ENCODE assay signal across 26 cellular contexts in genomic region chr17:2871205-2871604, GRCh38.
DNase-seq lines count a peak whose midpoint lies in the region; ATAC-seq and TF ChIP-seq lines count a peak whose summit lies in the region.
"Had no signal": no experiment of that assay in that cellular context is flagged by ENCODE, and none has a peak within 500 bp of the region (broad histone marks: within the 10 kb centered on the region; RNA-seq: fewer than 3 reads in every experiment).

No MANE protein-coding gene starts in this region.

- H2AFZ ChIP-seq in H9 (ENCODE audit: low read length) (no peak overlapping the region), neuronal stem cell (ENCODE audit: low read length) (no peak overlapping the region)

- H3K18ac ChIP-seq in H9 (ENCODE audit: insufficient read length, low read depth, low read length) (no peak overlapping the region), neuronal stem cell (ENCODE audit: low read length) (peak overlapping the region; percentile 81)

- WGBS in H9 (ENCODE audit: extremely low coverage, insufficient read length, low lambda C conversion rate), result no CpG with 5 or more reads among the region's 7 CpGs
- no CpG with 5 or more reads among the region's 7 CpGs for WGBS in iPS DF 6.9 (ENCODE audit: insufficient coverage, insufficient read length)
- no CpG with 5 or more reads among the region's 7 CpGs for WGBS in neuronal stem cell (ENCODE audit: extremely low coverage in 2 of 2, insufficient read length in 2 of 2, insufficient replicate concordance in 1 of 2), 2 donors

- H3K4ac ChIP-seq in H9 (ENCODE audit: low read depth, low read length) (no peak overlapping the region), neuronal stem cell (ENCODE audit: low read length) (no peak overlapping the region)

- H3K27me3 ChIP-seq in H9 (ENCODE audit: insufficient read depth, low read length) (no peaks in the 10 kb centered on the region), iPS DF 6.9 (ENCODE audit: control insufficient read depth, insufficient read depth, low read length) (no peaks in the 10 kb centered on the region), neuronal stem cell (ENCODE audit: control insufficient read depth in 3 of 3, insufficient read depth in 3 of 3, low read depth in 1 of 3, low read length in 3 of 3) (peaks cover 0 to 4% (median 0%) of the 10 kb centered on the region in 3 experiments)
- H3K27me3 ChIP-seq: BE2C, body of pancreas, neutrophil, sigmoid colon, testis, vagina had no signal

- H3K4me1 ChIP-seq in H9 (ENCODE audit: insufficient read depth, low read length) (peaks cover 18% of the 10 kb centered on the region; the same call in 1 of the 2 replicates), iPS DF 6.9 (ENCODE audit: control insufficient read depth, insufficient read depth, low read length) (peaks cover 17% of the 10 kb centered on the region), neuronal stem cell (ENCODE audit: control insufficient read depth in 2 of 2, insufficient read depth in 1 of 2, low read depth in 1 of 2, low read length in 2 of 2) (peaks cover 5 to 27% of the 10 kb centered on the region in 2 donors)
- H3K4me1 ChIP-seq: BE2C, psoas muscle, testis had no signal

- no peak overlapping the region for H4K5ac ChIP-seq in H9 (ENCODE audit: insufficient read length, low read depth, low read length)

- DNase-seq in H9 (peak; percentile 98), T-helper 17 cell (no peak), iPS DF 6.9 (ENCODE audit: low read depth, low spot score) (peak; percentile 83), neuronal stem cell (ENCODE audit: low spot score) (no peak), NCI-H446 treated with DMSO at 0.1 percent for 48 hours (lab: John Stamatoyannopoulos, UW) (no peak), NCI-H82 treated with DMSO at 0.1 percent for 48 hours (lab: John Stamatoyannopoulos, UW; ENCODE audit: unreplicated experiment) (no peak)
- no peak for DNase-seq in stimulated activated naive CD4-positive, alpha-beta T cell treated with Interleukin-2 at 50 U/mL for 16 hours (lab: John Stamatoyannopoulos, UW)
- DNase-seq: activated naive CD4-positive, alpha-beta T cell; activated T-cell treated with anti-CD3 and anti-CD28 coated beads, Interleukin-2, amount 50 U/mL, for 72 hours; BE2C; body of pancreas; HCEC 1CT; Kasumi-1; left cardiac atrium; NCI-H146; NCI-H446; psoas muscle; sigmoid colon; stimulated activated naive CD8-positive, alpha-beta T cell treated with anti-CD3 and anti-CD28 coated beads, Interleukin-15, Interleukin-2, amounts not matched to agents 100 U/mL and 50 U/mL, for 24 hours; testis had no signal

- peak overlapping the region; percentile 14 for H3K27ac ChIP-seq in H9 (ENCODE audit: insufficient read length, low read depth, low read length)
- H3K27ac ChIP-seq in iPS DF 6.9 (ENCODE audit: low read length), result no peak overlapping the region
- peak overlapping the region; percentile 61 for H3K27ac ChIP-seq in neuronal stem cell (replicated peaks; ENCODE audit: low read length)
- H3K27ac ChIP-seq: epithelial cell of prostate, neutrophil, psoas muscle, sigmoid colon, testis, vagina had no signal

- H3K14ac ChIP-seq in H9 (ENCODE audit: insufficient read depth, low read length) (no peak overlapping the region), neuronal stem cell (ENCODE audit: low read length) (no peak overlapping the region)

- no peak overlapping the region for H4K8ac ChIP-seq in H9 (replicated peaks; ENCODE audit: insufficient read length, low read depth, low read length)
- H4K8ac ChIP-seq in neuronal stem cell (ENCODE audit: low read depth, low read length), result no peak overlapping the region

- H3K9ac ChIP-seq in H9 (ENCODE audit: extremely low read depth, insufficient read length, low read length), result no peak overlapping the region
- H3K9ac ChIP-seq in neuronal stem cell (ENCODE audit: low read depth, low read length, poor library complexity), result no peak overlapping the region

- H3T11ph ChIP-seq in H9 (ENCODE audit: low read length), result no peak overlapping the region

- H4K91ac ChIP-seq in H9 (ENCODE audit: insufficient read length, low read depth, low read length), result no peak overlapping the region
- H4K91ac ChIP-seq in neuronal stem cell (ENCODE audit: low read depth, low read length, poor library complexity), result no peak overlapping the region

- no peak overlapping the region for H2BK15ac ChIP-seq in H9 (ENCODE audit: low read depth, low read length)
- peak overlapping the region; percentile 50 for H2BK15ac ChIP-seq in neuronal stem cell (ENCODE audit: low read length)

- peaks cover 63 to 78% of the 10 kb centered on the region in 2 experiments for H3K4me1 Mint-ChIP-seq in H9
- peaks cover 27% of the 10 kb centered on the region for H3K4me1 Mint-ChIP-seq in T-helper 17 cell

- H2AK5ac ChIP-seq in H9 (ENCODE audit: insufficient read length, low read length) (no peak overlapping the region), neuronal stem cell (ENCODE audit: low read depth, low read length) (peak overlapping the region; percentile 53)

- H3K23ac ChIP-seq in H9 (ENCODE audit: insufficient read length, low read depth, low read length), result no peak overlapping the region
- no peak overlapping the region for H3K23ac ChIP-seq in neuronal stem cell (ENCODE audit: low read depth, low read length, poor library complexity)

- peaks cover 3% of the 10 kb centered on the region for H3K23me2 ChIP-seq in H9 (ENCODE audit: insufficient read length, low read depth, low read length, poor library complexity, severe bottlenecking)

- H3K27ac Mint-ChIP-seq in H9 (peak overlapping the region; percentile 82 to 98 (median 92)), T-helper 17 cell (peak overlapping the region; percentile 11)
- H3K27ac Mint-ChIP-seq: activated T-cell treated with anti-CD3 and anti-CD28 coated beads, Interleukin-2, amount 50 U/mL, for 72 hours had no signal

- H3K56ac ChIP-seq in H9 (ENCODE audit: insufficient read length, low read depth, low read length), result no peak overlapping the region

- H2BK120ac ChIP-seq in H9 (ENCODE audit: low read depth, low read length, poor library complexity, severe bottlenecking) (no peak overlapping the region), neuronal stem cell (ENCODE audit: low read depth, low read length) (no peak overlapping the region)

- H3K36me3 Mint-ChIP-seq in H9 (ENCODE audit: insufficient read depth in 1 of 3, low read depth in 3 of 3) (peaks cover 0 to 2% (median 2%) of the 10 kb centered on the region in 3 experiments; a peak in 3 of 7 replicates), T-helper 17 cell (ENCODE audit: low read depth) (peaks cover 2% of the 10 kb centered on the region)

- H3K79me2 ChIP-seq in H9 (ENCODE audit: insufficient read depth, low read length), result no peaks in the 10 kb centered on the region; the same call in 1 of the 2 replicates

- no peaks in the 10 kb centered on the region for H3K9me3 ChIP-seq in H9 (ENCODE audit: control insufficient read depth, low read depth, low read length)
- no peaks in the 10 kb centered on the region for H3K9me3 ChIP-seq in T-helper 17 cell (ENCODE audit: control insufficient read depth, low read length, poor library complexity, severe bottlenecking)
- H3K9me3 ChIP-seq in iPS DF 6.9 (ENCODE audit: control insufficient read depth, insufficient read depth, low read length), result no peaks in the 10 kb centered on the region
- no peaks in the 10 kb centered on the region for H3K9me3 ChIP-seq in neuronal stem cell (replicated peaks in 1 of 2; ENCODE audit: control insufficient read depth in 2 of 2, insufficient read depth in 1 of 2, low read depth in 1 of 2, low read length in 2 of 2)
- H3K9me3 ChIP-seq: A549, BE2C, body of pancreas, neutrophil, psoas muscle, sigmoid colon, testis, vagina had no signal

- H2BK20ac ChIP-seq in H9 (ENCODE audit: low read depth, low read length, poor library complexity, severe bottlenecking), result no peak overlapping the region

- no peak for TF ChIP-seq CTCF in H9 (conservative IDR thresholded peaks at IDR 0.05)

- H3K9me3 Mint-ChIP-seq in H9, result no peaks in the 10 kb centered on the region; a peak in 1 of 5 replicates
- H3K9me3 Mint-ChIP-seq: activated T-cell treated with anti-CD3 and anti-CD28 coated beads, Interleukin-2, amount 50 U/mL, for 72 hours had no signal

- H3K4me2 ChIP-seq in H9 (ENCODE audit: insufficient read depth, insufficient read length, low read length) (peak overlapping the region; percentile 12), neuronal stem cell (ENCODE audit: insufficient read depth, low read length, poor library complexity, severe bottlenecking) (no peak overlapping the region)
- H3K4me2 ChIP-seq: A549 had no signal

- H3K36me3 ChIP-seq in iPS DF 6.9 (ENCODE audit: control insufficient read depth, insufficient read depth, low read length) (no peaks in the 10 kb centered on the region), neuronal stem cell (replicated peaks in 1 of 2; ENCODE audit: control insufficient read depth in 2 of 2, insufficient read depth in 2 of 2, low read length in 2 of 2) (no peaks in the 10 kb centered on the region)
- H3K36me3 ChIP-seq: BE2C, sigmoid colon, vagina had no signal

- peak overlapping the region; percentile 36 to 64; a peak in 4 of 5 replicates for H3K4me3 Mint-ChIP-seq in H9
- H3K4me3 Mint-ChIP-seq in T-helper 17 cell, result no peak overlapping the region
- H3K4me3 Mint-ChIP-seq: activated T-cell treated with anti-CD3 and anti-CD28 coated beads, Interleukin-2, amount 50 U/mL, for 72 hours had no signal

- ATAC-seq in T-helper 17 cell (no peak), GM18867 (IDR thresholded peaks at IDR 0.05; ENCODE audit: unreplicated experiment) (no peak)
- ATAC-seq: A549; activated T-cell treated with anti-CD3 and anti-CD28 coated beads, Interleukin-2, amount 50 U/mL, for 72 hours; body of pancreas; HepG2; left cardiac atrium; psoas muscle; stimulated activated naive CD8-positive, alpha-beta T cell treated with anti-CD3 and anti-CD28 coated beads, Interleukin-15, Interleukin-2, amounts not matched to agents 100 U/mL and 50 U/mL, for 24 hours had no signal

- no peaks in the 10 kb centered on the region for H3K27me3 Mint-ChIP-seq in H9 (ENCODE audit: low read depth)
- H3K27me3 Mint-ChIP-seq in T-helper 17 cell, result no peaks in the 10 kb centered on the region

- H3K79me1 ChIP-seq in H9 (ENCODE audit: insufficient read depth, low read depth, low read length, poor library complexity, severe bottlenecking) (peaks cover under 1% of the 10 kb centered on the region), neuronal stem cell (ENCODE audit: low read depth, low read length) (no peaks in the 10 kb centered on the region)

- H3K4me3 ChIP-seq in iPS DF 6.9 (ENCODE audit: low read length) (no peak overlapping the region), neuronal stem cell (ENCODE audit: low read length in 2 of 2) (no peak overlapping the region)
- H3K4me3 ChIP-seq: A549, body of pancreas, psoas muscle, sigmoid colon, testis, vagina had no signal

- H2BK12ac ChIP-seq in H9 (ENCODE audit: insufficient read length, low read depth, low read length) (no peak overlapping the region), neuronal stem cell (ENCODE audit: low read length) (peak overlapping the region; percentile 46)

- H2BK5ac ChIP-seq in H9 (ENCODE audit: insufficient read length, low read length), result no peak overlapping the region
- peak overlapping the region; percentile 30 for H2BK5ac ChIP-seq in neuronal stem cell (ENCODE audit: low read length)

- H4K20me1 ChIP-seq in H9 (ENCODE audit: control insufficient read depth, insufficient read depth, insufficient read length), result no peaks in the 10 kb centered on the region

Comparison
In these comparisons a context has a peak if more than half of its experiments do, and no peak if none do; other contexts are left out.
1. DNase-seq: peak in H9 (single experiment) and iPS DF 6.9 (single experiment); none in T-helper 17 cell (0 of 3), neuronal stem cell (single experiment), stimulated activated naive CD4-positive, alpha-beta T cell treated with Interleukin-2 at 50 U/mL for 16 hours (single experiment), NCI-H446 treated with DMSO at 0.1 percent for 48 hours (single experiment) and NCI-H82 treated with DMSO at 0.1 percent for 48 hours (single experiment).